In genomic region chr3:58473275-58473674, GRCh38 we compare ENCODE assay signal across 18 cellular contexts. TPM values are rescaled to one million over a fixed set of nuclear protein-coding genes. Genes with fewer than 3 reads are reported as not detected.
A peak's percentile ranks its signal among the peaks of the same experiment; 100 is the strongest.
DNase-seq lines count a peak whose midpoint lies in the region; TF ChIP-seq lines count a peak whose summit lies in the region.
"Had no signal": no experiment of that assay in that cellular context is flagged by ENCODE, and none has a peak within 500 bp of the region (broad histone marks: within the 10 kb centered on the region; RNA-seq: fewer than 3 reads in every experiment).

No MANE protein-coding gene starts in this region.

- intact Hi-C loops in CD4-positive, alpha-beta memory T cell (cut with micrococcal nuclease) = loop anchor here (2.0 kb wide), 1 partner anchor 18 kb away; no protein-coding TSS in a partner anchor

- peaks cover 18 to 41% (median 29%) of the 10 kb centered on the region in 4 donors for H3K4me1 Mint-ChIP-seq in CD4-positive, alpha-beta memory T cell
- H3K4me1 Mint-ChIP-seq in endodermal cell = peaks cover 44% of the 10 kb centered on the region
- H3K4me1 Mint-ChIP-seq in progenitor cell of endocrine pancreas (ENCODE audit: low read depth) = peaks cover 20% of the 10 kb centered on the region
- peaks cover 52% of the 10 kb centered on the region for H3K4me1 Mint-ChIP-seq in activated naive CD4-positive, alpha-beta T cell treated with anti-CD3 and anti-CD28 coated beads, Interleukin-2, amount 10 ng/mL, durations not matched to agents 7 days and 5 days

- H3K9me3 ChIP-seq in CD4-positive, alpha-beta memory T cell (ENCODE audit: control insufficient read depth in 1 of 2, low read length in 2 of 2) = no peaks in the 10 kb centered on the region
- no peaks in the 10 kb centered on the region for H3K9me3 ChIP-seq in endodermal cell (ENCODE audit: control insufficient read depth, low read length)
- H3K9me3 ChIP-seq: BE2C, HAP-1, MG63, SJCRH30 had no signal

- no peaks in the 10 kb centered on the region for H3K36me3 ChIP-seq in CD4-positive, alpha-beta memory T cell (ENCODE audit: insufficient read depth, low read length)
- H3K36me3 ChIP-seq in endodermal cell (ENCODE audit: control insufficient read depth, insufficient read depth, low read length) = no peaks in the 10 kb centered on the region
- H3K36me3 ChIP-seq: BE2C, HAP-1, MG63, SJCRH30 had no signal

- POLR2A ChIA-PET in CD4-positive, alpha-beta memory T cell (lab: Charles Lee; ENCODE audit: partially characterized antibody) = interaction anchor here (2.5 to 4.7 kb wide), 2 partner anchors 18 to 167 kb away, joined by 8 to 32 read pairs; partner anchors contain the start of genes HTD2 and KCTD6
- POLR2A ChIA-PET in GM10248 (lab: Yijun Ruan, JAX) = no interaction called here

- CTCF ChIA-PET in CD4-positive, alpha-beta memory T cell (lab: Charles Lee; ENCODE audit: partially characterized antibody) = interaction anchor here (0.8 to 6.2 kb wide), 4 partner anchors 10 to 167 kb away, joined by 3 to 44 read pairs (median 12); partner anchors contain the start of genes HTD2, KCTD6 and RPP14
- CTCF ChIA-PET in GM10248 (lab: Yijun Ruan, JAX) = interaction anchor here (1.1 to 5.6 kb wide), 7 partner anchors 10 to 167 kb away, joined by 3 to 28 read pairs (median 7); partner anchors contain the start of genes HTD2, KCTD6 and RPP14
- CTCF ChIA-PET in activated naive CD4-positive, alpha-beta T cell treated with anti-CD3 and anti-CD28 coated beads, Interleukin-2, amount 10 ng/mL, durations not matched to agents 7 days and 5 days (lab: Charles Lee) = interaction anchor here (0.8 to 4.1 kb wide), 5 partner anchors 10 to 139 kb away, joined by 3 to 32 read pairs (median 5); partner anchors contain the start of gene KCTD6

- H3K27me3 Mint-ChIP-seq in CD4-positive, alpha-beta memory T cell = no peaks in the 10 kb centered on the region
- H3K27me3 Mint-ChIP-seq in endodermal cell (ENCODE audit: insufficient read depth) (peaks cover 73% of the 10 kb centered on the region), progenitor cell of endocrine pancreas (no peaks in the 10 kb centered on the region)
- no peaks in the 10 kb centered on the region for H3K27me3 Mint-ChIP-seq in activated naive CD4-positive, alpha-beta T cell treated with anti-CD3 and anti-CD28 coated beads, Interleukin-2, amount 10 ng/mL, durations not matched to agents 7 days and 5 days

- no peak for DNase-seq in CD4-positive, alpha-beta memory T cell
- DNase-seq in NCI-H69 (lab: John Stamatoyannopoulos, UW) = peak; percentile 5
- peak; percentile 57 for DNase-seq in endodermal cell
- no peak for DNase-seq in progenitor cell of endocrine pancreas (ENCODE audit: low spot score, unreplicated experiment)
- no peak for DNase-seq in GM10248 (ENCODE audit: extremely low spot score)
- no peak for DNase-seq in activated naive CD4-positive, alpha-beta T cell treated with anti-CD3 and anti-CD28 coated beads, Interleukin-2, amount 10 ng/mL, durations not matched to agents 7 days and 5 days
- no peak for DNase-seq in NCI-H187 treated with DMSO at 0.1 percent for 48 hours (lab: John Stamatoyannopoulos, UW)
- DNase-seq: BE2C; DMS79 treated with DMSO at 0.1 percent for 48 hours; MG63; NCI-H1092; NCI-H2107; NCI-H2227 treated with DMSO at 0.1 percent for 48 hours; NK-92 treated with Interleukin-12 subunit alpha and Interleukin-12 subunit beta, amount 100 ng/mL, for 24 hours; OCI-M1; SJCRH30 had no signal

- peaks cover 20% of the 10 kb centered on the region for H3K4me1 ChIP-seq in CD4-positive, alpha-beta memory T cell (ENCODE audit: insufficient read depth, low read length)
- H3K4me1 ChIP-seq in endodermal cell (ENCODE audit: control insufficient read depth, insufficient read depth, low read length) = peaks cover 18% of the 10 kb centered on the region
- H3K4me1 ChIP-seq: BE2C had no signal

- 100% methylated on average over 1 of the region's 1 CpG; no CpG with 5 or more reads in 1 of the 2 experiments for WGBS in endodermal cell (ENCODE audit: insufficient coverage in 1 of 2, insufficient read length in 1 of 2), 2 experiments

- H3K27ac ChIP-seq in CD4-positive, alpha-beta memory T cell (ENCODE audit: low read depth, low read length) = no peak overlapping the region
- H3K27ac ChIP-seq in endodermal cell (ENCODE audit: low read depth, low read length) = no peak overlapping the region
- H3K27ac ChIP-seq: RWPE1, SJCRH30 had no signal

- H3K27ac Mint-ChIP-seq in CD4-positive, alpha-beta memory T cell = peak overlapping the region in 4 of 7 donors; percentile 49 to 72 (median 66)
- H3K27ac Mint-ChIP-seq in endodermal cell = no peak overlapping the region
- H3K27ac Mint-ChIP-seq in progenitor cell of endocrine pancreas = peak overlapping the region; percentile 39
- no peak overlapping the region for H3K27ac Mint-ChIP-seq in activated naive CD4-positive, alpha-beta T cell treated with anti-CD3 and anti-CD28 coated beads, Interleukin-2, amount 10 ng/mL, durations not matched to agents 7 days and 5 days

- no peaks in the 10 kb centered on the region for H3K27me3 ChIP-seq in CD4-positive, alpha-beta memory T cell (ENCODE audit: insufficient read depth, low read length)
- peaks cover 12% of the 10 kb centered on the region for H3K27me3 ChIP-seq in endodermal cell (ENCODE audit: control insufficient read depth, insufficient read depth, low read length, poor library complexity, severe bottlenecking)
- H3K27me3 ChIP-seq: BE2C, MG63, SJCRH30 had no signal

- no peaks in the 10 kb centered on the region for H3K9me3 Mint-ChIP-seq in CD4-positive, alpha-beta memory T cell
- no peaks in the 10 kb centered on the region for H3K9me3 Mint-ChIP-seq in endodermal cell
- H3K9me3 Mint-ChIP-seq in progenitor cell of endocrine pancreas (ENCODE audit: low read depth) = no peaks in the 10 kb centered on the region
- H3K9me3 Mint-ChIP-seq in activated naive CD4-positive, alpha-beta T cell treated with anti-CD3 and anti-CD28 coated beads, Interleukin-2, amount 10 ng/mL, durations not matched to agents 7 days and 5 days = no peaks in the 10 kb centered on the region

- H3K9ac ChIP-seq in endodermal cell (ENCODE audit: extremely low read depth, low read length, poor library complexity, severe bottlenecking) = no peak overlapping the region

- no peaks in the 10 kb centered on the region for H3K36me3 Mint-ChIP-seq in CD4-positive, alpha-beta memory T cell
- H3K36me3 Mint-ChIP-seq in endodermal cell (ENCODE audit: low read depth) = no peaks in the 10 kb centered on the region
- H3K36me3 Mint-ChIP-seq in progenitor cell of endocrine pancreas (ENCODE audit: insufficient read depth) = no peaks in the 10 kb centered on the region
- no peaks in the 10 kb centered on the region for H3K36me3 Mint-ChIP-seq in activated naive CD4-positive, alpha-beta T cell treated with anti-CD3 and anti-CD28 coated beads, Interleukin-2, amount 10 ng/mL, durations not matched to agents 7 days and 5 days

- no peak overlapping the region for H3K4me3 ChIP-seq in CD4-positive, alpha-beta memory T cell (ENCODE audit: low read length in 2 of 2)
- H3K4me3 ChIP-seq in endodermal cell (ENCODE audit: low read length) = no peak overlapping the region
- H3K4me3 ChIP-seq: HAP-1, MG63, SJCRH30 had no signal

- TF ChIP-seq CTCF in endodermal cell (conservative IDR thresholded peaks at IDR 0.05) (no peak), progenitor cell of endocrine pancreas (IDR thresholded peaks at IDR 0.05; ENCODE audit: unreplicated experiment) (no peak), GM10248 (IDR thresholded peaks at IDR 0.05; ENCODE audit: control extremely low read depth, extremely low read depth, low read depth, missing control alignments) (no peak)

- H3K4me3 Mint-ChIP-seq in CD4-positive, alpha-beta memory T cell = no peak overlapping the region
- H3K4me3 Mint-ChIP-seq in endodermal cell (no peak overlapping the region), progenitor cell of endocrine pancreas (ENCODE audit: low read depth) (no peak overlapping the region)
- H3K4me3 Mint-ChIP-seq in activated naive CD4-positive, alpha-beta T cell treated with anti-CD3 and anti-CD28 coated beads, Interleukin-2, amount 10 ng/mL, durations not matched to agents 7 days and 5 days = no peak overlapping the region

RNA-seq across cellular contexts. Expression of gene KCTD6, which starts 18.6 kb away (rescaled TPM):
- total RNA-seq in CD4-positive, alpha-beta memory T cell = 10 to 100 TPM in 1 of 2 experiments, 1 to 10 TPM in 1; 8.9 to 11.6 TPM
- 10 to 100 TPM in 1 of 2 donors, 1 to 10 TPM in 1; 6.8 to 15.3 TPM for polyA plus RNA-seq in CD4-positive, alpha-beta memory T cell
- total RNA-seq in endodermal cell (10 to 100 TPM; 17.9 to 20.4 TPM), progenitor cell of endocrine pancreas (14.8 TPM in 2 replicates)
- 32.2 TPM for polyA plus RNA-seq in endodermal cell (2013, experiment 1 of 2)
- polyA plus RNA-seq in endodermal cell (2013, experiment 2 of 2) = 30.6 TPM

RNA-seq across cellular contexts. Expression of gene PDHB, which starts 39.6 kb away (rescaled TPM):
- total RNA-seq in CD4-positive, alpha-beta memory T cell = 10 to 100 TPM; 55.0 to 58.6 TPM
- 100 to 1,000 TPM; 103 to 148 TPM for polyA plus RNA-seq in CD4-positive, alpha-beta memory T cell
- total RNA-seq in endodermal cell (100 to 1,000 TPM; 127 to 159 TPM), progenitor cell of endocrine pancreas (73.4 and 76.4 TPM in 2 replicates)
- polyA plus RNA-seq in endodermal cell (2013, experiment 1 of 2) = 108 TPM
- 102 TPM for polyA plus RNA-seq in endodermal cell (2013, experiment 2 of 2)

Comparison
In these comparisons a context has a peak if more than half of its experiments do, and no peak if none do; other contexts are left out.
1. DNase-seq: peak in NCI-H69 (single experiment) and endodermal cell (single experiment); none in CD4-positive, alpha-beta memory T cell (0 of 5), progenitor cell of endocrine pancreas (single experiment), GM10248 (single experiment), activated naive CD4-positive, alpha-beta T cell treated with anti-CD3 and anti-CD28 coated beads, Interleukin-2, amount 10 ng/mL, durations not matched to agents 7 days and 5 days (single experiment) and NCI-H187 treated with DMSO at 0.1 percent for 48 hours (single experiment).
2. H3K27ac Mint-ChIP-seq: peak in CD4-positive, alpha-beta memory T cell (4 of 7) and progenitor cell of endocrine pancreas (single experiment); none in endodermal cell (single experiment) and activated naive CD4-positive, alpha-beta T cell treated with anti-CD3 and anti-CD28 coated beads, Interleukin-2, amount 10 ng/mL, durations not matched to agents 7 days and 5 days (single experiment).